In genomic region chr20:5670874-5671273, GRCh38 we compare ENCODE assay signal across 19 cellular contexts.
A peak's percentile ranks its signal among the peaks of the same experiment; 100 is the strongest.
DNase-seq lines count a peak whose midpoint lies in the region; ATAC-seq, FAIRE-seq and TF ChIP-seq lines count a peak whose summit lies in the region.
"Had no signal": no experiment of that assay in that cellular context is flagged by ENCODE, and none has a peak within 500 bp of the region (broad histone marks: within the 10 kb centered on the region; RNA-seq: fewer than 3 reads in every experiment).

No MANE protein-coding gene starts in this region.

- 89% methylated on average over 2 of the region's 2 CpGs for WGBS in A549 (ENCODE audit: missing lambda C conversion rate)

- no peak for TF ChIP-seq EP300 in A549 (IDR thresholded peaks at IDR 0.05)

- intact Hi-C loops in posterior vena cava (cut with DNase I) = no loop called here

- H3K9me3 ChIP-seq in A549 = no peaks in the 10 kb centered on the region
- H3K9me3 ChIP-seq: BE2C had no signal

- H3K4me1 ChIP-seq in A549 (peaks cover 16% of the 10 kb centered on the region), GM23338 (ENCODE audit: insufficient read depth) (no peaks in the 10 kb centered on the region)
- H3K4me1 ChIP-seq: BE2C had no signal

- ATAC-seq in A549 (peak in 1 of 2 experiments; percentile 31; a peak in 2 of 6 replicates), GM23338 (no peak), GM19463 (IDR thresholded peaks at IDR 0.05; ENCODE audit: unreplicated experiment) (no peak)
- ATAC-seq in activated naive CD4-positive, alpha-beta T cell treated with anti-CD3 and anti-CD28 coated beads, Interleukin-2, amount 50 U/mL, for 72 hours = no peak
- ATAC-seq: CD8-positive, alpha-beta T cell; Panc1; Right ventricle myocardium inferior had no signal

- H3K9me3 Mint-ChIP-seq in GM23338 = no peaks in the 10 kb centered on the region; the same call in 2 of the 3 replicates
- peaks cover 0 to 4% of the 10 kb centered on the region in 2 donors for H3K9me3 Mint-ChIP-seq in activated naive CD4-positive, alpha-beta T cell treated with anti-CD3 and anti-CD28 coated beads, Interleukin-2, amount 50 U/mL, for 72 hours
- H3K9me3 Mint-ChIP-seq: CD8-positive, alpha-beta T cell; H9 had no signal

- no peaks in the 10 kb centered on the region for H3K4me1 Mint-ChIP-seq in GM23338
- H3K4me1 Mint-ChIP-seq: H9 had no signal

- H2AFZ ChIP-seq in GM23338 = no peak overlapping the region

- H3K27me3 Mint-ChIP-seq in GM23338 (ENCODE audit: insufficient read depth, low read depth, poor library complexity) = peaks cover 4% of the 10 kb centered on the region

- no peaks in the 10 kb centered on the region for H4K20me1 ChIP-seq in GM23338 (replicated peaks; ENCODE audit: insufficient read depth)

- H3K4me3 ChIP-seq in A549 (no peak overlapping the region), GM23338 (no peak overlapping the region)

- no peaks in the 10 kb centered on the region for H3K27me3 ChIP-seq in GM23338 (ENCODE audit: insufficient read depth)

- no peak for DNase-seq in A549 (ENCODE audit: low read depth in 1 of 2, low spot score in 1 of 2)
- DNase-seq in GM23338 (ENCODE audit: low spot score) = no peak
- DNase-seq in RWPE1 (ENCODE audit: low spot score) = no peak
- peak; percentile 30 for DNase-seq in posterior vena cava (ENCODE audit: low spot score)
- no peak for DNase-seq in activated naive CD4-positive, alpha-beta T cell treated with anti-CD3 and anti-CD28 coated beads, Interleukin-2, amount 50 U/mL, for 72 hours (ENCODE audit: low spot score in 2 of 2)
- DNase-seq in nucleus accumbens (lab: John Stamatoyannopoulos, UW) = no peak
- DNase-seq: BE2C; CD8-positive, alpha-beta T cell; H9; NCI-H1092; NCI-H1436 treated with DMSO at 0.1 percent for 48 hours; NCI-H2029; NCI-H345; NCI-H524 treated with DMSO at 0.1 percent for 48 hours had no signal

- no peaks in the 10 kb centered on the region for H3K79me2 ChIP-seq in GM23338 (replicated peaks; ENCODE audit: insufficient read depth)

- POLR2A ChIA-PET in A549 (lab: Yijun Ruan, JAX) = no interaction called here
- POLR2A ChIA-PET in RWPE1 (lab: Yijun Ruan, JAX; ENCODE audit: low non-redundant PET) = no interaction called here

- no peaks in the 10 kb centered on the region for H3K36me3 Mint-ChIP-seq in GM23338 (ENCODE audit: low read depth)
- H3K36me3 Mint-ChIP-seq in activated naive CD4-positive, alpha-beta T cell treated with anti-CD3 and anti-CD28 coated beads, Interleukin-2, amount 50 U/mL, for 72 hours = no peaks in the 10 kb centered on the region
- H3K36me3 Mint-ChIP-seq: CD8-positive, alpha-beta T cell had no signal

- H3K9me2 ChIP-seq in GM23338 (ENCODE audit: insufficient read depth) = no peaks in the 10 kb centered on the region

- H3K27ac ChIP-seq in A549 (peak overlapping the region; percentile 37 to 69; a peak in 5 of 6 replicates), GM23338 (ENCODE audit: low read depth) (no peak overlapping the region), RWPE1 (peak overlapping the region; percentile 24)
- H3K27ac ChIP-seq: KMS-11 had no signal

- TF ChIP-seq POLR2A in A549 (IDR thresholded peaks at IDR 0.05; ENCODE audit: low read length) = no peak

- H3K4me2 ChIP-seq in A549 (no peak overlapping the region), GM23338 (no peak overlapping the region)
- H3K4me2 ChIP-seq: KMS-11 had no signal

- no peak for FAIRE-seq in A549 (lab: Jason Lieb, UNC)
- FAIRE-seq: D721Med had no signal

- TF ChIP-seq CTCF in A549 (IDR thresholded peaks at IDR 0.05) (no peak), GM23338 (conservative IDR thresholded peaks at IDR 0.05; ENCODE audit: low read depth in 2 of 2) (no peak), RWPE1 (conservative IDR thresholded peaks at IDR 0.05; ENCODE audit: low read depth) (no peak)

- CTCF ChIA-PET in A549 (lab: Yijun Ruan, JAX) (interaction anchor here (1.1 to 1.6 kb wide), 3 partner anchors 11 to 114 kb away, joined by 3 to 5 read pairs (median 3); no protein-coding TSS in a partner anchor), RWPE1 (lab: Yijun Ruan, JAX) (no interaction called here)

- H3K27ac Mint-ChIP-seq in GM23338 = peak overlapping the region; percentile 48
- H3K27ac Mint-ChIP-seq in activated naive CD4-positive, alpha-beta T cell treated with anti-CD3 and anti-CD28 coated beads, Interleukin-2, amount 50 U/mL, for 72 hours = no peak overlapping the region
- H3K27ac Mint-ChIP-seq: CD8-positive, alpha-beta T cell had no signal

- no peaks in the 10 kb centered on the region for H3F3A ChIP-seq in GM23338 (replicated peaks; ENCODE audit: low read depth)

- no peaks in the 10 kb centered on the region for H3K36me3 ChIP-seq in GM23338 (ENCODE audit: insufficient read depth)
- H3K36me3 ChIP-seq: BE2C had no signal

- no peak for TF ChIP-seq RAD21 in A549 (conservative IDR thresholded peaks at IDR 0.05 in 1 of 2, IDR thresholded peaks at IDR 0.05 in 1 of 2)

- H3K4me3 Mint-ChIP-seq in GM23338 = no peak overlapping the region
- H3K4me3 Mint-ChIP-seq: CD8-positive, alpha-beta T cell; H9 had no signal

TF ChIP-seq in A549, 52 proteins besides CTCF, POLR2A, EP300 and RAD21 (continues in another document):
- TF ChIP-seq HMGXB4 (CRISPR knock-in tag; IDR thresholded peaks at IDR 0.05; ENCODE audit: borderline replicate concordance) = no peak
- TF ChIP-seq CBX2 (IDR thresholded peaks at IDR 0.05; ENCODE audit: borderline replicate concordance, low read depth) = no peak
- TF ChIP-seq HES2 (IDR thresholded peaks at IDR 0.05) = no peak
- no peak for TF ChIP-seq ELK1 (IDR thresholded peaks at IDR 0.05; ENCODE audit: low read depth, low read length)
- TF ChIP-seq JUNB (IDR thresholded peaks at IDR 0.05) = no peak
- no peak for TF ChIP-seq NFE2L2 (conservative IDR thresholded peaks at IDR 0.05; ENCODE audit: low read length)

TF ChIP-seq in GM23338, 12 proteins besides CTCF, POLR2A, EP300 and RAD21 (continues in another document):
- no peak for TF ChIP-seq ZNF462 (CRISPR knock-in tag; IDR thresholded peaks at IDR 0.05)
- no peak for TF ChIP-seq ZNF114 (CRISPR knock-in tag; IDR thresholded peaks at IDR 0.05)
- TF ChIP-seq STAT1 (IDR thresholded peaks at IDR 0.05; ENCODE audit: unreplicated experiment) = no peak
